1 cellular context compared by ENCODE assay signal in the genomic region with DNA sequence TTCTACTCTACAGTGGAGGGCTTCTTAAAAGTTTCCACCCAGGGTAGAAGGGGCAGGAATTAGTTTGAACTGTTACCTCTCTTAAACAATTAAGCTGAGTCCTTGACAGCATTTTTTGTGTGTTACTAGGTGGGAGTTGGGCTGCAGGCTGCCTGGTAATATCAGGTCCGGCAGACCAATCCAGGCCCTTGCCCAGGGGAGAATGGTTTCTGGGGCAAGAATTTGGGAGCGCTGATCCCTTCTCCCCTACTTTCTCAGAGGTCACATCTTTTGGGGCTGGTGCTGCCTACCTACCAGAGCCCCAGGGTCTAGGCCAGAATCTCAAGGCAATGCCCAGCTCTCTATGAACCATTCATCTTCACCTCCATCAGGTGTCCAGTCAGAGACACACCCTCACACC.
TF ChIP-seq lines count a peak whose summit lies in the region.

No MANE protein-coding gene starts in this region.

TF ChIP-seq in GM12878, 131 proteins besides CTCF, POLR2A, EP300 and RAD21:
- TF ChIP-seq USF1 (IDR thresholded peaks at IDR 0.05; ENCODE audit: borderline replicate concordance, extremely low read length, insufficient read depth, low read depth, low read length) (no peak), WRNIP1 (IDR thresholded peaks at IDR 0.05; ENCODE audit: borderline replicate concordance, low read depth, low read length) (no peak), ZBED1 (IDR thresholded peaks at IDR 0.05; ENCODE audit: borderline replicate concordance) (no peak), CBX5 (IDR thresholded peaks at IDR 0.05; ENCODE audit: low read depth) (no peak), STAT3 (IDR thresholded peaks at IDR 0.05; ENCODE audit: low read depth, low read length) (no peak), RBBP5 (conservative IDR thresholded peaks at IDR 0.05) (no peak)
- TF ChIP-seq, protein P1, sequence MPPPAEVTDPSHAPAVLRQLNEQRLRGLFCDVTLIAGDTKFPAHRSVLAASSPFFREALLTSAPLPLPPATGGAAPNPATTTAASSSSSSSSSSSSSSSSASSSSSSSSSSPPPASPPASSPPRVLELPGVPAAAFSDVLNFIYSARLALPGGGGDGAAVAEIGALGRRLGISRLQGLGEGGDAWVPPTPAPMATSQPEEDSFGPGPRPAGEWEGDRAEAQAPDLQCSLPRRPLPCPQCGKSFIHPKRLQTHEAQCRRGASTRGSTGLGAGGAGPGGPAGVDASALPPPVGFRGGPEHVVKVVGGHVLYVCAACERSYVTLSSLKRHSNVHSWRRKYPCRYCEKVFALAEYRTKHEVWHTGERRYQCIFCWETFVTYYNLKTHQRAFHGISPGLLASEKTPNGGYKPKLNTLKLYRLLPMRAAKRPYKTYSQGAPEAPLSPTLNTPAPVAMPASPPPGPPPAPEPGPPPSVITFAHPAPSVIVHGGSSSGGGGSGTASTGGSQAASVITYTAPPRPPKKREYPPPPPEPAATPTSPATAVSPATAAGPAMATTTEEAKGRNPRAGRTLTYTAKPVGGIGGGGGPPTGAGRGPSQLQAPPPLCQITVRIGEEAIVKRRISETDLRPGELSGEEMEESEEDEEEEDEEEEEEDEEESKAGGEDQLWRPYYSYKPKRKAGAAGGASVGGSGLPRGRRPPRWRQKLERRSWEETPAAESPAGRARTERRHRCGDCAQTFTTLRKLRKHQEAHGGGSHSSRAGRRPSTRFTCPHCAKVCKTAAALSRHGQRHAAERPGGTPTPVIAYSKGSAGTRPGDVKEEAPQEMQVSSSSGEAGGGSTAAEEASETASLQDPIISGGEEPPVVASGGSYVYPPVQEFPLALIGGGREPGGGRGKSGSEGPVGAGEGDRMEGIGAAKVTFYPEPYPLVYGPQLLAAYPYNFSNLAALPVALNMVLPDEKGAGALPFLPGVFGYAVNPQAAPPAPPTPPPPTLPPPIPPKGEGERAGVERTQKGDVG (CRISPR knock-in tag; IDR thresholded peaks at IDR 0.05), result no peak
